Comparison of ENCODE assay signal across 21 cellular contexts in the genomic region with DNA sequence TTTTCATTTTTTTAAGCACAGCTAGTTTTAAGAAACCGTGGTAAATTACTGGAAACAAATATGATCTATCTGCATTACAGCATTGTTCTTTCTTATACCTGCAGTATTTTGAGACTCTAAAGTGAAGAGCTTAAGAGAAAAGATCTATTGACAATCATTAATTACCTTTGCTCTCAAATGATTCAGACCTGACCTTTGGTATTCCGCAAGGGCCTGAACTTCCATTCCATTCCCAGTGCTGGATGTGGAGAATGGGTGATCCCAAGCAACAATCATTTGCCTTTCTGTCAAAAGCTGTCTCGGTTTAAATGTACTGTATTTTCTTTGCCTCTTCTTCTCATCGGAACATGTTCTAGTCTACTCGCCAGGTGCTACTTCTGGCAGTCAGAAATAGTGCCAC. TPM values are rescaled to one million over a fixed set of nuclear protein-coding genes. Genes with fewer than 3 reads are reported as not detected.
DNase-seq lines count a peak whose midpoint lies in the region; TF ChIP-seq lines count a peak whose summit lies in the region.
"Had no signal": no experiment of that assay in that cellular context is flagged by ENCODE, and none has a peak within 500 bp of the region (broad histone marks: within the 10 kb centered on the region; RNA-seq: fewer than 3 reads in every experiment).

No MANE protein-coding gene starts in this region.

- H3K4me1 ChIP-seq in ACC112 (ENCODE audit: control insufficient read depth, insufficient read depth, low read length, unreplicated experiment) = peaks cover 88% of the 10 kb centered on the region
- H3K4me1 ChIP-seq in OCI-LY7 (ENCODE audit: insufficient read depth, low read length, poor library complexity, severe bottlenecking) = peaks cover 54% of the 10 kb centered on the region
- peaks cover 55% of the 10 kb centered on the region for H3K4me1 ChIP-seq in fibroblast of lung (ENCODE audit: control insufficient read depth, extremely low read depth, insufficient read depth, low read length)
- peaks cover 92% of the 10 kb centered on the region for H3K4me1 ChIP-seq in osteoblast (ENCODE audit: insufficient read depth, low read length)
- H3K4me1 ChIP-seq: BE2C had no signal

- 0 out of 2 replicates have a peak, but pooled peaks cover 4% of the 10 kb centered on the region for H4K20me1 ChIP-seq in OCI-LY7 (ENCODE audit: insufficient read depth, low read length)
- H4K20me1 ChIP-seq in fibroblast of lung (ENCODE audit: control insufficient read depth, extremely low read depth, insufficient read depth, low read length) = no peaks in the 10 kb centered on the region
- no peaks in the 10 kb centered on the region for H4K20me1 ChIP-seq in osteoblast (ENCODE audit: insufficient read depth, low read length)

- H3K36me3 Mint-ChIP-seq in activated CD4-positive, alpha-beta T cell treated with anti-CD3 and anti-CD28 coated beads, Interleukin-2, amount 10 ng/mL, durations not matched to agents 7 days and 5 days (ENCODE audit: low read depth) = peaks cover 15% of the 10 kb centered on the region

- no TSS peak for BruUV-seq in OCI-LY7 (replicated peaks; lab: Mats Ljungman, UMichigan)

- H3K4me2 ChIP-seq in OCI-LY7 (ENCODE audit: low read length) (peak overlapping the region; percentile 45), fibroblast of lung (ENCODE audit: extremely low read depth, insufficient read depth, low read length) (peak overlapping the region; percentile 11), osteoblast (ENCODE audit: insufficient read depth, low read length) (peak overlapping the region; percentile 15)
- H3K4me2 ChIP-seq: KMS-11 had no signal

- H3K27me3 Mint-ChIP-seq in activated CD4-positive, alpha-beta T cell treated with anti-CD3 and anti-CD28 coated beads, Interleukin-2, amount 10 ng/mL, durations not matched to agents 7 days and 5 days = no peaks in the 10 kb centered on the region
- H3K27me3 Mint-ChIP-seq: activated naive CD8-positive, alpha-beta T cell treated with anti-CD3 and anti-CD28 coated beads, Interleukin-2, amount 50 U/mL, for 24 hours had no signal

- intact Hi-C loops in OCI-LY7 (cut with micrococcal nuclease; ENCODE audit: unreplicated experiment) = loop anchor here (2.0 kb wide), 1 partner anchor 19 kb away; a partner anchor contains a TSS

- H2AFZ ChIP-seq in ACC112 (ENCODE audit: low read length, unreplicated experiment) = no peak overlapping the region
- H2AFZ ChIP-seq in OCI-LY7 (ENCODE audit: low read length) = no peak overlapping the region
- no peak overlapping the region for H2AFZ ChIP-seq in fibroblast of lung (ENCODE audit: low read length)
- H2AFZ ChIP-seq in osteoblast (ENCODE audit: low read length) = no peak overlapping the region

- no peaks in the 10 kb centered on the region for H3K9me2 ChIP-seq in OCI-LY7 (ENCODE audit: insufficient read depth, low read length)

- H3K79me2 ChIP-seq in ACC112 (ENCODE audit: control insufficient read depth, insufficient read depth, low read length, unreplicated experiment) (peaks cover 64% of the 10 kb centered on the region), OCI-LY7 (ENCODE audit: insufficient read depth, low read depth, low read length) (no peaks in the 10 kb centered on the region), fibroblast of lung (ENCODE audit: control insufficient read depth, insufficient read depth, low read length) (peaks cover 36% of the 10 kb centered on the region), osteoblast (ENCODE audit: insufficient read depth, low read length) (peaks cover 61% of the 10 kb centered on the region)

- H3K27ac ChIP-seq in ACC112 (ENCODE audit: low read depth, low read length) = peak overlapping the region; percentile 79
- peak overlapping the region; percentile 32 for H3K27ac ChIP-seq in OCI-LY7 (ENCODE audit: low read depth, low read length, poor library complexity, severe bottlenecking)
- H3K27ac ChIP-seq in fibroblast of lung (ENCODE audit: insufficient read depth, low read length) = peak overlapping the region; percentile 38
- peak overlapping the region; percentile 64 for H3K27ac ChIP-seq in osteoblast (ENCODE audit: low read depth, low read length)
- no peak overlapping the region for H3K27ac ChIP-seq in substantia nigra (ENCODE audit: low read depth, low read length, poor library complexity, severe bottlenecking)
- H3K27ac ChIP-seq: body of pancreas, KMS-11, SJCRH30 had no signal

- no peaks in the 10 kb centered on the region for H3K27me3 ChIP-seq in ACC112 (ENCODE audit: insufficient read depth, low read length)
- H3K27me3 ChIP-seq in fibroblast of lung (ENCODE audit: control insufficient read depth, insufficient read depth, low read length) = no peaks in the 10 kb centered on the region
- H3K27me3 ChIP-seq in osteoblast (ENCODE audit: insufficient read depth, low read length) = no peaks in the 10 kb centered on the region
- H3K27me3 ChIP-seq: BE2C, body of pancreas, gastrocnemius medialis, SJCRH30 had no signal

- H3K4me1 Mint-ChIP-seq in activated CD4-positive, alpha-beta T cell treated with anti-CD3 and anti-CD28 coated beads, Interleukin-2, amount 10 ng/mL, durations not matched to agents 7 days and 5 days = peaks cover 43% of the 10 kb centered on the region

- no peaks in the 10 kb centered on the region for H3K9me3 ChIP-seq in OCI-LY7 (ENCODE audit: low read length)
- H3K9me3 ChIP-seq in fibroblast of lung (ENCODE audit: control insufficient read depth, insufficient read depth, low read depth, low read length) = no peaks in the 10 kb centered on the region
- H3K9me3 ChIP-seq in osteoblast (ENCODE audit: low read depth, low read length) = no peaks in the 10 kb centered on the region
- H3K9me3 ChIP-seq: BE2C, body of pancreas, gastrocnemius medialis, SJCRH30 had no signal

- H3K36me3 ChIP-seq in ACC112 (ENCODE audit: insufficient read depth, low read length) (no peaks in the 10 kb centered on the region), OCI-LY7 (ENCODE audit: insufficient read depth, low read length) (peaks cover 24% of the 10 kb centered on the region), fibroblast of lung (ENCODE audit: control insufficient read depth, insufficient read depth, low read length) (peaks cover 3% of the 10 kb centered on the region), osteoblast (ENCODE audit: insufficient read depth, low read length) (peaks cover 35% of the 10 kb centered on the region)
- H3K36me3 ChIP-seq: gastrocnemius medialis, SJCRH30 had no signal

- peak overlapping the region; percentile 28; the same call in 1 of the 2 replicates for H3K4me3 ChIP-seq in ACC112 (ENCODE audit: low read depth, low read length)
- peak overlapping the region; percentile 8 for H3K4me3 ChIP-seq in OCI-LY7 (ENCODE audit: low read depth, low read length, poor library complexity, severe bottlenecking)
- no peak overlapping the region for H3K4me3 ChIP-seq in fibroblast of lung (replicated peaks in 1 of 4; ENCODE audit: control extremely low read depth in 1 of 4, insufficient read depth in 1 of 4, low read depth in 3 of 4, low read length in 4 of 4)
- H3K4me3 ChIP-seq in osteoblast (ENCODE audit: insufficient read depth, low read length) = no peak overlapping the region
- H3K4me3 ChIP-seq: body of pancreas, gastrocnemius medialis, SJCRH30 had no signal

- H3K4me3 Mint-ChIP-seq in activated CD4-positive, alpha-beta T cell treated with anti-CD3 and anti-CD28 coated beads, Interleukin-2, amount 10 ng/mL, durations not matched to agents 7 days and 5 days = no peak overlapping the region
- H3K4me3 Mint-ChIP-seq: activated naive CD8-positive, alpha-beta T cell treated with anti-CD3 and anti-CD28 coated beads, Interleukin-2, amount 50 U/mL, for 24 hours had no signal

- DNase-seq in OCI-LY7 (ENCODE audit: low spot score) (peak; percentile 41), fibroblast of lung (ENCODE audit: low read depth in 2 of 2) (peak in 1 of 2 donors; percentile 80), osteoblast (ENCODE audit: insufficient read length, low spot score, missing footprints) (no peak), DMS153 (lab: John Stamatoyannopoulos, UW) (no peak), substantia nigra (lab: John Stamatoyannopoulos, UW) (no peak)
- DNase-seq in activated CD4-positive, alpha-beta T cell treated with anti-CD3 and anti-CD28 coated beads, Interleukin-2, amount 10 ng/mL, durations not matched to agents 7 days and 5 days = no peak
- DNase-seq in effector CD4-positive, alpha-beta T cell = no peak
- DNase-seq: activated gamma-delta T cell treated with Interleukin-2 at 50 U/mL for 16 hours; activated naive CD8-positive, alpha-beta T cell treated with anti-CD3 and anti-CD28 coated beads, Interleukin-2, amount 50 U/mL, for 24 hours; activated T-cell treated with anti-CD3 and anti-CD28 coated beads, Interleukin-2, amount 50 U/mL, for 1 hour; BE2C; body of pancreas; DMS79; effector memory CD4-positive, alpha-beta T cell; gastrocnemius medialis; NCI-H524; posterior cingulate gyrus; SJCRH30; stimulated activated CD4-positive, alpha-beta T cell treated with anti-CD3 and anti-CD28 coated beads, Interleukin-2, amount 100 ng/mL, for 24 hours had no signal

- POLR2A ChIA-PET in OCI-LY7 (lab: Charles Lee) = interaction anchor here (0.6 to 2.1 kb wide), 7 partner anchors 11 to 35 kb away, joined by 3 to 10 read pairs (median 5); no protein-coding TSS in a partner anchor
- POLR2A ChIA-PET in activated CD4-positive, alpha-beta T cell treated with anti-CD3 and anti-CD28 coated beads, Interleukin-2, amount 10 ng/mL, durations not matched to agents 7 days and 5 days (lab: Charles Lee) = no interaction called here

- no peaks in the 10 kb centered on the region for H3K9me3 Mint-ChIP-seq in activated CD4-positive, alpha-beta T cell treated with anti-CD3 and anti-CD28 coated beads, Interleukin-2, amount 10 ng/mL, durations not matched to agents 7 days and 5 days
- H3K9me3 Mint-ChIP-seq: activated naive CD8-positive, alpha-beta T cell treated with anti-CD3 and anti-CD28 coated beads, Interleukin-2, amount 50 U/mL, for 24 hours had no signal

- no peak overlapping the region for H3K9ac ChIP-seq in fibroblast of lung (ENCODE audit: insufficient read depth, low read length)
- H3K9ac ChIP-seq: KMS-11 had no signal

- TF ChIP-seq CTCF in OCI-LY7 (conservative IDR thresholded peaks at IDR 0.05; ENCODE audit: low read length) (no peak), fibroblast of lung (conservative IDR thresholded peaks at IDR 0.05 in 1 of 2, IDR thresholded peaks at IDR 0.05 in 1 of 2; ENCODE audit: low read depth in 1 of 2, low read length in 2 of 2) (no peak), osteoblast (IDR thresholded peaks at IDR 0.05; ENCODE audit: extremely low read depth, low read depth, low read length) (no peak)

- CTCF ChIA-PET in OCI-LY7 (lab: Charles Lee; ENCODE audit: unreplicated experiment) = no interaction called here
- CTCF ChIA-PET in activated CD4-positive, alpha-beta T cell treated with anti-CD3 and anti-CD28 coated beads, Interleukin-2, amount 10 ng/mL, durations not matched to agents 7 days and 5 days (lab: Charles Lee) = no interaction called here

- no peak overlapping the region for H3K27ac Mint-ChIP-seq in activated CD4-positive, alpha-beta T cell treated with anti-CD3 and anti-CD28 coated beads, Interleukin-2, amount 10 ng/mL, durations not matched to agents 7 days and 5 days
- H3K27ac Mint-ChIP-seq: activated naive CD8-positive, alpha-beta T cell treated with anti-CD3 and anti-CD28 coated beads, Interleukin-2, amount 50 U/mL, for 24 hours had no signal

RNA-seq across cellular contexts. Expression of a gene that starts 18.9 kb away (rescaled TPM):
- 85.2 and 100 TPM in 2 replicates for total RNA-seq in OCI-LY7 (2014; rRNA removed; shearing (Covaris generic))
- 40.0 and 56.1 TPM in 2 replicates for total RNA-seq in OCI-LY7 (2022)
- total RNA-seq in fibroblast of lung = 56.8 and 86.0 TPM in 2 replicates
- 149 and 364 TPM in 2 replicates for polyA plus RNA-seq in fibroblast of lung
- polyA plus RNA-seq in fibroblast of lung (2012) = 64.0 and 156 TPM in 2 replicates
- 14.6 and 34.6 TPM in 2 replicates for polyA minus RNA-seq in fibroblast of lung (ENCODE audit: low replicate concordance)
- total RNA-seq in osteoblast = 150 and 182 TPM in 2 replicates
- total RNA-seq in activated CD4-positive, alpha-beta T cell treated with anti-CD3 and anti-CD28 coated beads, Interleukin-2, amount 10 ng/mL, durations not matched to agents 7 days and 5 days = 10 to 100 TPM; 22.8 to 27.3 TPM

Comparison
In these comparisons a context has a peak if more than half of its experiments do, and no peak if none do; other contexts are left out.
1. H3K4me3 ChIP-seq: peak in ACC112 (single experiment) and OCI-LY7 (single experiment); none in fibroblast of lung (0 of 4) and osteoblast (single experiment).
2. Peak in every context shown above with its lines, with median percentiles within 50 percentile points of each other: H3K4me2 ChIP-seq.